Comparison of ENCODE assay signal across 27 cellular contexts in the genomic region with DNA sequence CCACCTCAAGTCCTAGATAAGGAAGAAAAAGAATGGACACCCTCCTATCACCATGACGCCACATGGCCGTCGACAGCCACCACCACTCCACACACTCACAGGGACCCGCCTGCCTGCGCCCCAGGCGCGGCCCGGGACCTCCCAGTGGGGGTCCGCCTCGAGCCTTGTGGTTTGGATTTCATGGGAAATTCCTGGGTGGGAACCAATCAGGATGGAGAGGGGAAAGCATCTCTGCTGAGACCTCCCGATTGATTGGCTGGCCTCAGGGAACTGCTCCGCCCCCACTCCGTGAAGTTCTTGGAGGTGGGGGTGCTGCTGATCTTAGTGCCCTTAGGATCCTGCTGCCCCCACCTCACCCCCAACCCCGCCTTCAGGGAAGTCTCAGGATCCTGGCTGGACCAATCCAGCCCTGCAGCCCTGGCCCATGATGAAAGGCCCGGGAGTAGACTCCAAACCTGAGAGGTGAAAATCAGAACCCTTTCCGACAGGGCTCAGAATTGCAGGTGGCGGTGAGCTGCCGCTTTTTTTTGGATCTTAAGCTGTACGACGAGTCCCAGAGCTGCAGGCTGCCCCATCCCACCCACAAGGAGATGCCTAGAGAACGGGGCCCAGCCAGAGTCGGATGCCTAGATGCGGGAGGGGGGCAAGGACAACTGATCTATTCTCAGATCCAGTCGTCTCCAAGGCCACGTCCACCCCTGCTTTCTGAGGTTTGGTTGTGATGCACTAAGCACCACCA. TPM values are rescaled to one million over a fixed set of nuclear protein-coding genes. Genes with fewer than 3 reads are reported as not detected.
"Had no signal": no experiment of that assay in that cellular context is flagged by ENCODE, and none has a peak within 500 bp of the region (broad histone marks: within the 10 kb centered on the region; RNA-seq: fewer than 3 reads in every experiment).

No MANE protein-coding gene starts in this region.

- DNase-seq: dermis blood vessel endothelial cell; effector memory CD8-positive, alpha-beta T cell; erythroblast; esophagus squamous epithelium; foreskin melanocyte; glutamatergic neuron; hippocampal formation; kidney; mesenchymal stem cell; mucosa of descending colon; naive B cell; psoas muscle; right cardiac atrium; sigmoid colon; stimulated activated CD4-positive, alpha-beta T cell treated with anti-CD3 and anti-CD28 coated beads, Interleukin-2, amount 100 ng/mL, for 24 hours; stimulated activated CD4-positive, alpha-beta T cell treated with anti-CD3 and anti-CD28 coated beads, Interleukin-4, amount 100 ng/mL, for 24 hours; stimulated activated naive CD8-positive, alpha-beta T cell treated with anti-CD3 and anti-CD28 coated beads, Interleukin-15, Interleukin-2, amounts not matched to agents 100 U/mL and 50 U/mL, for 24 hours had no signal

- H3K9me3 Mint-ChIP-seq: effector memory CD8-positive, alpha-beta T cell; natural killer cell treated with Interleukin-12 subunit alpha and Interleukin-12 subunit beta and Interleukin-15 and Interleukin-18, amount 100 ng/mL, for 72 hours; stimulated activated effector memory CD8-positive, alpha-beta T cell treated with anti-CD3 and anti-CD28 coated beads, Interleukin-12 subunit alpha, Interleukin-12 subunit beta, amount 100 ng/mL, for 72 hours had no signal

- H3K9me3 ChIP-seq: esophagus squamous epithelium, mucosa of descending colon, psoas muscle, sigmoid colon, thoracic aorta, upper lobe of left lung had no signal

- H3K4me3 Mint-ChIP-seq: effector memory CD8-positive, alpha-beta T cell; mesothelial cell of epicardium; naive B cell; natural killer cell treated with Interleukin-12 subunit alpha and Interleukin-12 subunit beta and Interleukin-15 and Interleukin-18, amount 100 ng/mL, for 72 hours; neural crest cell; stimulated activated effector memory CD8-positive, alpha-beta T cell treated with anti-CD3 and anti-CD28 coated beads, Interleukin-12 subunit alpha, Interleukin-12 subunit beta, amount 100 ng/mL, for 72 hours had no signal

- H3K4me3 ChIP-seq: coronary artery, esophagus squamous epithelium, heart right ventricle, mucosa of descending colon, psoas muscle, sigmoid colon, thoracic aorta, tibial nerve, upper lobe of left lung had no signal

- H3K27ac Mint-ChIP-seq: effector memory CD8-positive, alpha-beta T cell; mesothelial cell of epicardium; naive B cell; natural killer cell treated with Interleukin-12 subunit alpha and Interleukin-12 subunit beta and Interleukin-15 and Interleukin-18, amount 100 ng/mL, for 72 hours; stimulated activated effector memory CD8-positive, alpha-beta T cell treated with anti-CD3 and anti-CD28 coated beads, Interleukin-12 subunit alpha, Interleukin-12 subunit beta, amount 100 ng/mL, for 72 hours had no signal

- H3K27ac ChIP-seq: coronary artery, esophagus squamous epithelium, heart right ventricle, psoas muscle, sigmoid colon, thoracic aorta, tibial nerve, upper lobe of left lung had no signal

- H3K27me3 Mint-ChIP-seq: natural killer cell treated with Interleukin-12 subunit alpha and Interleukin-12 subunit beta and Interleukin-15 and Interleukin-18, amount 100 ng/mL, for 72 hours had no signal

- H3K4me1 ChIP-seq: esophagus squamous epithelium, heart right ventricle, psoas muscle, sigmoid colon, tibial nerve, upper lobe of left lung had no signal

- H3K4me1 Mint-ChIP-seq: mesothelial cell of epicardium; naive B cell; neural crest cell; stimulated activated effector memory CD8-positive, alpha-beta T cell treated with anti-CD3 and anti-CD28 coated beads, Interleukin-12 subunit alpha, Interleukin-12 subunit beta, amount 100 ng/mL, for 72 hours had no signal

- ATAC-seq: effector memory CD8-positive, alpha-beta T cell; left lobe of liver; mucosa of descending colon; natural killer cell treated with Interleukin-12 subunit alpha and Interleukin-12 subunit beta and Interleukin-15 and Interleukin-18, amount 100 ng/mL, for 72 hours; stimulated activated effector memory CD8-positive, alpha-beta T cell treated with anti-CD3 and anti-CD28 coated beads, Interleukin-12 subunit alpha, Interleukin-12 subunit beta, amount 100 ng/mL, for 72 hours; stimulated activated naive CD8-positive, alpha-beta T cell treated with anti-CD3 and anti-CD28 coated beads, Interleukin-15, Interleukin-2, amounts not matched to agents 100 U/mL and 50 U/mL, for 24 hours had no signal

- H3K36me3 Mint-ChIP-seq: mesothelial cell of epicardium; natural killer cell treated with Interleukin-12 subunit alpha and Interleukin-12 subunit beta and Interleukin-15 and Interleukin-18, amount 100 ng/mL, for 72 hours; stimulated activated effector memory CD8-positive, alpha-beta T cell treated with anti-CD3 and anti-CD28 coated beads, Interleukin-12 subunit alpha, Interleukin-12 subunit beta, amount 100 ng/mL, for 72 hours had no signal

- H3K27me3 ChIP-seq: esophagus squamous epithelium, sigmoid colon, tibial nerve, upper lobe of left lung had no signal

- H3K36me3 ChIP-seq: esophagus squamous epithelium, heart right ventricle, sigmoid colon, thoracic aorta, tibial nerve, upper lobe of left lung had no signal

RNA-seq across cellular contexts. Expression of gene TMEM51, which starts 29.0 kb away (rescaled TPM):
- total RNA-seq: natural killer cell treated with Interleukin-12 subunit alpha and Interleukin-12 subunit beta and Interleukin-15 and Interleukin-18, amount 100 ng/mL, for 72 hours had no signal
